Comparison of ENCODE assay signal across 11 cellular contexts in the genomic region with DNA sequence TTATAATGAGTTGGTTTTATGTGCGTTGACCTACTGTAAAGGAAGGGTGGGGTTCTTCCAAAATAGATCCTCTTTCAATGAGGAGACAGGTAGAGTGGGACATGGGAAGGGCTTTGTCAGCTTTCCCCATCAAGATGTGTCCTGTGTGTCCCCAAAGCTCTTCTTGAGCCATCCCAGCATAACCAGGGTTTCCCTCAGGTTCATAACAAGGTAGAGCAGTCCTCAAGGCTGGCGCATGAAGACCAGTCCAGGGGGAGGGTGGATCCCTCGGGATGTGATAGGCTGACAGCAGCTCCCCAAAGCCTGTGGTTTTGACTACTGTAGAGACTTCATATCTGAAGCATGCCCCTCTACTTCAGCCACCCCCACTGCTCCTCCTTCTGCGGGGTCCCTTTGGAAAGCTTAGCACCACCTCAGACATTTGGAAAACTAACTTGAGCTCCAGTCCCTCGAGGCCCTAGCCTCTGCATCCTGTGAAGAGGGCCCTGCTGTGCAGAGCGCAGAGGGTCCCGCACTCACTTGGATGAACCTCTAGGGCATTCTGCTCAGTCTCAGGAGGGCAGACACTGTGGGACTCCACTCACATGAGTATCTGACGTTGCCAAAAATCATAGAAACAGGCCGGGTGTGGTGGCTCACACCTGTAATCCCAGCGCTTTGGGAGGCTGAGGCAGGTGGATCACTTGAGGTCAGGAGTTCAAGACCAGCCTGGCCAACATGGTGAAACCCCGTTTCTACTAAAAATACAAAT. TPM values are rescaled to one million over a fixed set of nuclear protein-coding genes. Genes with fewer than 3 reads are reported as not detected.
DNase-seq lines count a peak whose midpoint lies in the region; ATAC-seq lines count a peak whose summit lies in the region.
"Had no signal": no experiment of that assay in that cellular context is flagged by ENCODE, and none has a peak within 500 bp of the region (broad histone marks: within the 10 kb centered on the region; RNA-seq: fewer than 3 reads in every experiment).

No MANE protein-coding gene starts in this region.

- peak overlapping the region; percentile 95 for H3K27ac Mint-ChIP-seq in activated CD8-positive, alpha-beta T cell treated with anti-CD3 and anti-CD28 coated beads, Interleukin-2, amount 10 ng/mL, durations not matched to agents 7 days and 5 days
- peak overlapping the region; percentile 86 to 99 (median 99) for H3K27ac Mint-ChIP-seq in immature natural killer cell
- H3K27ac Mint-ChIP-seq in stimulated activated naive CD8-positive, alpha-beta T cell treated with anti-CD3 and anti-CD28 coated beads, Interleukin-15, amount 100 ng/mL, for 72 hours = peak overlapping the region; percentile 98 to 99
- H3K27ac Mint-ChIP-seq: endodermal cell, progenitor cell of endocrine pancreas had no signal

- H3K4me1 Mint-ChIP-seq in activated CD8-positive, alpha-beta T cell treated with anti-CD3 and anti-CD28 coated beads, Interleukin-2, amount 10 ng/mL, durations not matched to agents 7 days and 5 days (ENCODE audit: low read depth) = peaks cover 60% of the 10 kb centered on the region
- H3K4me1 Mint-ChIP-seq in immature natural killer cell = peaks cover 62 to 78% of the 10 kb centered on the region in 2 donors
- peaks cover 74% of the 10 kb centered on the region for H3K4me1 Mint-ChIP-seq in stimulated activated naive CD8-positive, alpha-beta T cell treated with anti-CD3 and anti-CD28 coated beads, Interleukin-15, amount 100 ng/mL, for 72 hours
- H3K4me1 Mint-ChIP-seq: endodermal cell had no signal

- no peak for ATAC-seq in activated CD8-positive, alpha-beta T cell treated with anti-CD3 and anti-CD28 coated beads, Interleukin-2, amount 10 ng/mL, durations not matched to agents 7 days and 5 days
- no peak for ATAC-seq in stimulated activated naive CD8-positive, alpha-beta T cell treated with anti-CD3 and anti-CD28 coated beads, Interleukin-15, amount 100 ng/mL, for 72 hours
- ATAC-seq in GM19455 (IDR thresholded peaks at IDR 0.05; ENCODE audit: unreplicated experiment) = no peak
- no peak for ATAC-seq in HG02642 (IDR thresholded peaks at IDR 0.05; ENCODE audit: poor library complexity, unreplicated experiment)

- POLR2A ChIA-PET in activated CD8-positive, alpha-beta T cell treated with anti-CD3 and anti-CD28 coated beads, Interleukin-2, amount 10 ng/mL, durations not matched to agents 7 days and 5 days (lab: Charles Lee) = interaction anchor here (0.6 to 9.8 kb wide), 16 partner anchors 9 to 306 kb away, joined by 3 to 316 read pairs (median 4); partner anchors contain the start of genes GIMAP2, GIMAP4, GIMAP5 and GIMAP6

- CTCF ChIA-PET in activated CD8-positive, alpha-beta T cell treated with anti-CD3 and anti-CD28 coated beads, Interleukin-2, amount 10 ng/mL, durations not matched to agents 7 days and 5 days (lab: Charles Lee) = interaction anchor here (0.6 to 5.0 kb wide), 67 partner anchors 9 to 320 kb away, joined by 3 to 85 read pairs (median 5); partner anchors contain the start of genes GIMAP1, GIMAP2, GIMAP4 and GIMAP5

- no peaks in the 10 kb centered on the region for H3K27me3 Mint-ChIP-seq in activated CD8-positive, alpha-beta T cell treated with anti-CD3 and anti-CD28 coated beads, Interleukin-2, amount 10 ng/mL, durations not matched to agents 7 days and 5 days (ENCODE audit: low read depth)
- H3K27me3 Mint-ChIP-seq in immature natural killer cell (ENCODE audit: low read depth in 3 of 3) = peaks cover 5 to 16% (median 8%) of the 10 kb centered on the region in 3 donors
- H3K27me3 Mint-ChIP-seq in stimulated activated naive CD8-positive, alpha-beta T cell treated with anti-CD3 and anti-CD28 coated beads, Interleukin-15, amount 100 ng/mL, for 72 hours = no peaks in the 10 kb centered on the region
- H3K27me3 Mint-ChIP-seq: memory B cell had no signal

- H3K4me3 Mint-ChIP-seq in activated CD8-positive, alpha-beta T cell treated with anti-CD3 and anti-CD28 coated beads, Interleukin-2, amount 10 ng/mL, durations not matched to agents 7 days and 5 days = peak overlapping the region; percentile 97
- H3K4me3 Mint-ChIP-seq in immature natural killer cell = peak overlapping the region; percentile 95 to 100 (median 98)
- peak overlapping the region; percentile 89 to 100 for H3K4me3 Mint-ChIP-seq in stimulated activated naive CD8-positive, alpha-beta T cell treated with anti-CD3 and anti-CD28 coated beads, Interleukin-15, amount 100 ng/mL, for 72 hours
- H3K4me3 Mint-ChIP-seq: endodermal cell had no signal

- DNase-seq in activated T-cell treated with anti-CD3 and anti-CD28 coated beads, Interleukin-2, amount 50 U/mL, for 1 hour = peak; percentile 44
- DNase-seq in activated T-cell treated with anti-CD3 and anti-CD28 coated beads for 4 hours = no peak
- DNase-seq in activated CD8-positive, alpha-beta T cell treated with anti-CD3 and anti-CD28 coated beads, Interleukin-2, amount 10 ng/mL, durations not matched to agents 7 days and 5 days = peak; percentile 35
- DNase-seq in immature natural killer cell = no peak
- DNase-seq in stimulated activated naive CD8-positive, alpha-beta T cell treated with anti-CD3 and anti-CD28 coated beads, Interleukin-15, amount 100 ng/mL, for 72 hours = peak in 1 of 2 donors; percentile 39
- no peak for DNase-seq in kidney tubule cell (ENCODE audit: low spot score)

- H3K9me3 Mint-ChIP-seq in activated CD8-positive, alpha-beta T cell treated with anti-CD3 and anti-CD28 coated beads, Interleukin-2, amount 10 ng/mL, durations not matched to agents 7 days and 5 days (ENCODE audit: insufficient read depth) = no peaks in the 10 kb centered on the region
- no peaks in the 10 kb centered on the region for H3K9me3 Mint-ChIP-seq in immature natural killer cell
- no peaks in the 10 kb centered on the region for H3K9me3 Mint-ChIP-seq in stimulated activated naive CD8-positive, alpha-beta T cell treated with anti-CD3 and anti-CD28 coated beads, Interleukin-15, amount 100 ng/mL, for 72 hours
- H3K9me3 Mint-ChIP-seq: endodermal cell, memory B cell had no signal

- peaks cover 28% of the 10 kb centered on the region for H3K36me3 Mint-ChIP-seq in activated CD8-positive, alpha-beta T cell treated with anti-CD3 and anti-CD28 coated beads, Interleukin-2, amount 10 ng/mL, durations not matched to agents 7 days and 5 days (ENCODE audit: low read depth)
- H3K36me3 Mint-ChIP-seq in immature natural killer cell = peaks cover 10 to 16% (median 14%) of the 10 kb centered on the region in 3 donors

RNA-seq across cellular contexts. Expression of gene GIMAP8, which starts 1.0 kb away (rescaled TPM):
- 10 to 100 TPM; 21.5 to 22.3 TPM for total RNA-seq in activated CD8-positive, alpha-beta T cell treated with anti-CD3 and anti-CD28 coated beads, Interleukin-2, amount 10 ng/mL, durations not matched to agents 7 days and 5 days
- polyA plus RNA-seq in immature natural killer cell = 10 to 100 TPM in 1 of 3 donors, 1 to 10 TPM in 2; 2.6 to 25.1 (median 5.0) TPM
- total RNA-seq: endodermal cell, progenitor cell of endocrine pancreas had no signal

Comparison
In these comparisons a context has a peak if more than half of its experiments do, and no peak if none do; other contexts are left out.
1. DNase-seq: peak in activated T-cell treated with anti-CD3 and anti-CD28 coated beads, Interleukin-2, amount 50 U/mL, for 1 hour (single experiment) and activated CD8-positive, alpha-beta T cell treated with anti-CD3 and anti-CD28 coated beads, Interleukin-2, amount 10 ng/mL, durations not matched to agents 7 days and 5 days (single experiment); none in activated T-cell treated with anti-CD3 and anti-CD28 coated beads for 4 hours (single experiment), immature natural killer cell (0 of 3) and kidney tubule cell (single experiment).
2. Peak in every context shown above with its lines, with median percentiles within 50 percentile points of each other: H3K27ac Mint-ChIP-seq and H3K4me3 Mint-ChIP-seq.